In the genomic region with DNA sequence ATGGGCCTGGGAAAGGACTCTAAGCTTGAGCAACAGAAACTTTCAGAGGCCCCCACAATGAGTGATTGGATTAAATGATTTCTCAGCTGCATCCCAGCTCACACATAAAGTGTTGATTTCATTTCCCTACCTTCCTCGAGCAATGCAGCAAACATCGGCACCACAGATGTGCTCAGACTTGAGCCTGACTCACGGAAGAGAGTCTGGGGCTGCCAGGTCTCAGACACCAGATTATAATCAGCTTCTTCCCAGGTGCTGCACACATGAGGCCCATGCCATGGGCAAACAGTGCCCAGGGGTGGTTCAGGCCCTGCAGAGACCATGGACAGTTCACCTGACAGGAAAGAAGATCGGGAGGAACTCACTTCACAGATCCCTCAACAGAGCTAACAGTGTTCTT, we compare ENCODE assay signal across 16 cellular contexts.
DNase-seq lines count a peak whose midpoint lies in the region; ATAC-seq and TF ChIP-seq lines count a peak whose summit lies in the region.
"Had no signal": no experiment of that assay in that cellular context is flagged by ENCODE, and none has a peak within 500 bp of the region (broad histone marks: within the 10 kb centered on the region; RNA-seq: fewer than 3 reads in every experiment).

No MANE protein-coding gene starts in this region.

- H3K4me1 ChIP-seq in Caco-2, result peaks cover 19% of the 10 kb centered on the region
- no peaks in the 10 kb centered on the region for H3K4me1 ChIP-seq in RWPE2 (ENCODE audit: insufficient read depth, poor library complexity, severe bottlenecking)
- no peaks in the 10 kb centered on the region for H3K4me1 ChIP-seq in foreskin keratinocyte
- H3K4me1 ChIP-seq: BLaER1 had no signal

- H3K27ac ChIP-seq in RWPE2 (ENCODE audit: poor library complexity, severe bottlenecking) (no peak overlapping the region), foreskin keratinocyte (peak overlapping the region; percentile 47)
- H3K27ac ChIP-seq: BLaER1 had no signal

- POLR2A ChIA-PET in Caco-2 (lab: Charles Lee), result no interaction called here

- TF ChIP-seq CTCF in Caco-2 (IDR thresholded peaks at IDR 0.05; ENCODE audit: insufficient read depth in 1 of 2, low read depth in 1 of 2, low read length in 1 of 2, severe bottlenecking in 1 of 2, unreplicated experiment in 1 of 2), result no peak
- TF ChIP-seq CTCF in RWPE2 (IDR thresholded peaks at IDR 0.05; ENCODE audit: poor library complexity, severe bottlenecking), result no peak
- no peak for TF ChIP-seq CTCF in foreskin keratinocyte (conservative IDR thresholded peaks at IDR 0.05)
- no peak for TF ChIP-seq CTCF in progenitor cell of endocrine pancreas (IDR thresholded peaks at IDR 0.05; ENCODE audit: unreplicated experiment)

- peaks cover 11% of the 10 kb centered on the region for H3K9me3 Mint-ChIP-seq in Caco-2 (ENCODE audit: unreplicated experiment)
- no peaks in the 10 kb centered on the region for H3K9me3 Mint-ChIP-seq in progenitor cell of endocrine pancreas (ENCODE audit: low read depth)
- peaks cover 2 to 21% (median 6%) of the 10 kb centered on the region in 6 donors for H3K9me3 Mint-ChIP-seq in immature natural killer cell
- H3K9me3 Mint-ChIP-seq: HFFc6 had no signal

- CTCF ChIA-PET in Caco-2 (lab: Charles Lee), result no interaction called here

- BruUV-seq in Caco-2 (replicated peaks; lab: Mats Ljungman, UMichigan), result no TSS peak

- DNase-seq in Caco-2, result no peak
- no peak for DNase-seq in RWPE2 (ENCODE audit: low spot score)
- peak; percentile 74 to 86 for DNase-seq in foreskin keratinocyte
- DNase-seq in progenitor cell of endocrine pancreas (ENCODE audit: low spot score, unreplicated experiment), result no peak
- DNase-seq in immature natural killer cell, result no peak
- no peak for DNase-seq in stimulated activated CD4-positive, alpha-beta T cell treated with anti-CD3 and anti-CD28 coated beads, Interleukin-4, amount 100 ng/mL, for 4 hours
- DNase-seq: 8988T; AML-193; Calu3; CD4-positive, CD25-positive, alpha-beta regulatory T cell; DMS 273 treated with DMSO at 0.1 percent for 48 hours; HFFc6 had no signal

- H3K27me3 Mint-ChIP-seq in Caco-2 (ENCODE audit: insufficient read depth, unreplicated experiment) (no peaks in the 10 kb centered on the region), progenitor cell of endocrine pancreas (peaks cover 7% of the 10 kb centered on the region), immature natural killer cell (ENCODE audit: low read depth in 3 of 3) (peaks cover 0 to 2% (median 0%) of the 10 kb centered on the region in 3 donors)
- H3K27me3 Mint-ChIP-seq: CD4-positive, CD25-positive, alpha-beta regulatory T cell had no signal

- intact Hi-C loops in Caco-2 (cut with micrococcal nuclease; ENCODE audit: unreplicated experiment), result no loop called here

- H3K9me3 ChIP-seq in Caco-2, result no peaks in the 10 kb centered on the region
- H3K9me3 ChIP-seq in RWPE2 (ENCODE audit: severe bottlenecking), result no peaks in the 10 kb centered on the region
- H3K9me3 ChIP-seq: BLaER1, HAP-1 had no signal

- H3K4me1 Mint-ChIP-seq in Caco-2 (ENCODE audit: low read depth, unreplicated experiment) (peaks cover 10% of the 10 kb centered on the region), progenitor cell of endocrine pancreas (ENCODE audit: low read depth) (peaks cover 18% of the 10 kb centered on the region), immature natural killer cell (no peaks in the 10 kb centered on the region)
- H3K4me1 Mint-ChIP-seq: CD4-positive, CD25-positive, alpha-beta regulatory T cell; IgD-negative memory B cell had no signal

- H3K27me3 ChIP-seq in Caco-2 (replicated peaks; ENCODE audit: control insufficient read depth, insufficient read depth, low read length) (no peaks in the 10 kb centered on the region), RWPE2 (ENCODE audit: insufficient read depth, poor library complexity, severe bottlenecking) (no peaks in the 10 kb centered on the region), foreskin keratinocyte (peaks cover 4% of the 10 kb centered on the region)
- H3K27me3 ChIP-seq: BLaER1 had no signal

- H3K36me3 ChIP-seq in Caco-2 (ENCODE audit: control insufficient read depth, insufficient read depth, low read length) (no peaks in the 10 kb centered on the region), RWPE2 (ENCODE audit: low read depth) (no peaks in the 10 kb centered on the region)
- H3K36me3 ChIP-seq: BLaER1, HAP-1 had no signal

- H3K27ac Mint-ChIP-seq in Caco-2 (ENCODE audit: unreplicated experiment), result peak overlapping the region; percentile 28
- H3K27ac Mint-ChIP-seq in progenitor cell of endocrine pancreas, result peak overlapping the region; percentile 31
- H3K27ac Mint-ChIP-seq in immature natural killer cell, result no peak overlapping the region
- H3K27ac Mint-ChIP-seq: CD4-positive, CD25-positive, alpha-beta regulatory T cell; HFFc6; IgD-negative memory B cell had no signal

- H3K36me3 Mint-ChIP-seq in Caco-2 (ENCODE audit: insufficient read depth, unreplicated experiment), result no peaks in the 10 kb centered on the region
- H3K36me3 Mint-ChIP-seq in progenitor cell of endocrine pancreas (ENCODE audit: insufficient read depth), result no peaks in the 10 kb centered on the region
- H3K36me3 Mint-ChIP-seq in immature natural killer cell, result no peaks in the 10 kb centered on the region
- H3K36me3 Mint-ChIP-seq: CD4-positive, CD25-positive, alpha-beta regulatory T cell; IgD-negative memory B cell had no signal

- no peak overlapping the region for H3K4me3 ChIP-seq in Caco-2 (ENCODE audit: low read depth, low read length)
- no peak overlapping the region for H3K4me3 ChIP-seq in RWPE2 (ENCODE audit: severe bottlenecking)
- H3K4me3 ChIP-seq: BLaER1, HAP-1 had no signal

- no peak overlapping the region for H3K4me3 Mint-ChIP-seq in Caco-2 (ENCODE audit: unreplicated experiment)
- H3K4me3 Mint-ChIP-seq in progenitor cell of endocrine pancreas (ENCODE audit: low read depth), result no peak overlapping the region
- H3K4me3 Mint-ChIP-seq in immature natural killer cell, result no peak overlapping the region
- H3K4me3 Mint-ChIP-seq: CD4-positive, CD25-positive, alpha-beta regulatory T cell; HFFc6 had no signal

- ATAC-seq in RWPE2 (ENCODE audit: low read depth) (peak; percentile 53; the same call in 2 of the 3 replicates), foreskin keratinocyte (peak; percentile 92), HG02642 (IDR thresholded peaks at IDR 0.05; ENCODE audit: poor library complexity, unreplicated experiment) (no peak)

Comparison
In these comparisons a context has a peak if more than half of its experiments do, and no peak if none do; other contexts are left out.
1. DNase-seq: peak in foreskin keratinocyte (2 of 2); none in Caco-2 (0 of 2), RWPE2 (single experiment), progenitor cell of endocrine pancreas (single experiment), immature natural killer cell (0 of 3) and stimulated activated CD4-positive, alpha-beta T cell treated with anti-CD3 and anti-CD28 coated beads, Interleukin-4, amount 100 ng/mL, for 4 hours (0 of 2).
2. H3K27ac Mint-ChIP-seq: peak in Caco-2 (single experiment) and progenitor cell of endocrine pancreas (single experiment); none in immature natural killer cell (0 of 6).